8 cellular contexts compared by ENCODE assay signal in the genomic region with DNA sequence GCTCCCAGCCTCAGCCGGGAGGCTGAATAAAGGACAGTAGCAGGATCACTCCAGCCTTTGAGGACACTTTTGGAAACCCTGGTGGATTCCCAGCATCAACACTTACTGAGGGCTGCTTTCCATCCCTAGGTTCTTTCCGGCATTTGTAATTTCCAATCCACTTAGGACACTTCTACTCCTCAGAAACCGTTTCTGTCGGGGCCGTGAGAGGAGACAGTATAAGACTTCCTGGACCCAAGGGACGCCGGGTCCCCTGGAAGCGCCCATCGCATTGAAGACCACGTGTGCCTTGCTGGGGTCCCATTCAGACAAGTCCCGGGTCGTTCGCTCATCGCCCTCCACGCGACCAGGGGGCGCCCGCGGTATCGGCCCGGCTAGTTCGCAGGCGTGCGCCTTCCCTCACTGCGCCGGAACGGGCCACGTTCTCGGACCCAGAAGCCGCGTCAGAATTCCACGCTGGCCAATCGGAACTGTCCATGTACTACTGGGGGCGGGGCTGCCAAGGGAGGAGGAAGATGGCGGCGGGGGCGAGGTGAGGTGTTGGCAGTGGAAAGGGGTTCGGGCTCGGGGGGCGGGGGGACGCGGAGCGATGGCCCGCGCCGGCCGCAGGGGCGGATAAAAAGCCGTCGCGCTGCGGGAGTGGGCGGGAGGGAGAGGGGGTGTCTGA. TPM values are rescaled to one million over a fixed set of nuclear protein-coding genes. Genes with fewer than 3 reads are reported as not detected.
A peak's percentile ranks its signal among the peaks of the same experiment; 100 is the strongest.
DNase-seq lines count a peak whose midpoint lies in the region; ATAC-seq and TF ChIP-seq lines count a peak whose summit lies in the region.

A gene (plus strand): TSS at position 479 of the 667 bp plus-strand sequence. CDS start 202 bp downstream, outside the sequence.

- H3K4me1 Mint-ChIP-seq in activated naive CD4-positive, alpha-beta T cell treated with anti-CD3 and anti-CD28 coated beads, Interleukin-2, amount 50 U/mL, for 24 hours, result peaks cover 55% of the 10 kb centered on the region

- peak within 1 kb of the TSS; percentile 98 for H3K27ac Mint-ChIP-seq in activated naive CD4-positive, alpha-beta T cell treated with anti-CD3 and anti-CD28 coated beads, Interleukin-2, amount 50 U/mL, for 24 hours

- no peaks in the 10 kb centered on the region for H3K9me3 Mint-ChIP-seq in activated naive CD4-positive, alpha-beta T cell treated with anti-CD3 and anti-CD28 coated beads, Interleukin-2, amount 50 U/mL, for 24 hours

- ATAC-seq in HG02678 (IDR thresholded peaks at IDR 0.05; ENCODE audit: unreplicated experiment) (peak; percentile 97), omental fat pad (ENCODE audit: low FRiP score) (peak; percentile 98)

- TF ChIP-seq CTCF in GM12864 (IDR thresholded peaks at IDR 0.05; ENCODE audit: low read depth, low read length, missing control alignments) (peak; percentile 69), omental fat pad (IDR thresholded peaks at IDR 0.05) (peak in 1 of 3 donors; percentile 17)

- peak within 1 kb of the TSS; percentile 84 for H3K4me3 ChIP-seq in GM12864 (ENCODE audit: low read depth, low read length)

- DNase-seq in GM12864 (ENCODE audit: low read depth), result peak; percentile 90
- peak; percentile 97 for DNase-seq in NCI-H1105 (lab: John Stamatoyannopoulos, UW)
- DNase-seq in SKM-1 (lab: John Stamatoyannopoulos, UW; ENCODE audit: unreplicated experiment), result peak; percentile 82
- DNase-seq in glomerular endothelial cell (ENCODE audit: extremely low read depth, low read depth, low spot score), result peak; percentile 82
- peak; percentile 93 for DNase-seq in omental fat pad (ENCODE audit: low spot score)

- peak within 1 kb of the TSS; percentile 95 for H3K4me3 Mint-ChIP-seq in activated naive CD4-positive, alpha-beta T cell treated with anti-CD3 and anti-CD28 coated beads, Interleukin-2, amount 50 U/mL, for 24 hours

- H3K36me3 Mint-ChIP-seq in activated naive CD4-positive, alpha-beta T cell treated with anti-CD3 and anti-CD28 coated beads, Interleukin-2, amount 50 U/mL, for 24 hours, result peaks cover 15% of the 10 kb centered on the region

- no peak within 1 kb of the TSS for H3K27ac ChIP-seq in temporal lobe (ENCODE audit: low read depth, low read length)

- no peaks in the 10 kb centered on the region for H3K27me3 Mint-ChIP-seq in activated naive CD4-positive, alpha-beta T cell treated with anti-CD3 and anti-CD28 coated beads, Interleukin-2, amount 50 U/mL, for 24 hours

RNA-seq across cellular contexts. Expression of the gene that starts here (rescaled TPM):
- 18.9 and 24.3 TPM in 2 replicates for total RNA-seq in glomerular endothelial cell
- total RNA-seq in omental fat pad, result 10 to 100 TPM; 18.4 to 37.1 (median 23.0) TPM
- total RNA-seq in temporal lobe, result 34.7 TPM
